In the genomic region with DNA sequence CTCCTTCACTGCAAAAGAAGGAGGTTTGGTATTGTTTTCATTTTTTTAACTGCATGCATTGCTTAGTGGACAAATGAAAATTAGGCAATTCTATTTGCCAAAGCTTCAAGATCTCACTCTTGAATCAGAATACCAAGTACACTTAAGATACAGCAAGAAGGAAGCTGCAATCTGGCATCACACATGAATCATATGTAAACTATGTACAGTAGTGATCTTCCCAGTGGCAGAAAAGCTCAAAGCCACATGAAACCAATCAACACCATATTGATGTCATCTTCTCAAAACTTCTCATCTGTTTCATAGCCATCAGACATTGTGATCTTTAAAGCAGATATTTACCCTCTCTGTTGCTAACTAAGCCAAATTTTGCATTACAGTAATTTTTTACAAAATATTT, we compare ENCODE assay signal across 15 cellular contexts.
DNase-seq lines count a peak whose midpoint lies in the region; ATAC-seq and TF ChIP-seq lines count a peak whose summit lies in the region.
"Had no signal": no experiment of that assay in that cellular context is flagged by ENCODE, and none has a peak within 500 bp of the region (broad histone marks: within the 10 kb centered on the region; RNA-seq: fewer than 3 reads in every experiment).

No MANE protein-coding gene starts in this region.

- no peaks in the 10 kb centered on the region for H3K27me3 Mint-ChIP-seq in stimulated activated naive CD8-positive, alpha-beta T cell treated with anti-CD3 and anti-CD28 coated beads, Interleukin-15, amount 100 ng/mL, for 72 hours
- H3K27me3 Mint-ChIP-seq: IgD-negative memory B cell, T-cell, type B pancreatic cell had no signal

- H3K4me1 ChIP-seq in adipocyte (ENCODE audit: control insufficient read depth, insufficient read depth, low read length) = peaks cover 80% of the 10 kb centered on the region
- H3K4me1 ChIP-seq: HAP-1, sigmoid colon had no signal

- no peak overlapping the region for H3K4me3 Mint-ChIP-seq in stimulated activated naive CD8-positive, alpha-beta T cell treated with anti-CD3 and anti-CD28 coated beads, Interleukin-15, amount 100 ng/mL, for 72 hours
- H3K4me3 Mint-ChIP-seq: IgD-negative memory B cell, T-cell, type B pancreatic cell had no signal

- peak; percentile 49 for ATAC-seq in stimulated activated naive CD8-positive, alpha-beta T cell treated with anti-CD3 and anti-CD28 coated beads, Interleukin-15, amount 100 ng/mL, for 72 hours
- ATAC-seq in stimulated activated naive CD8-positive, alpha-beta T cell treated with anti-CD3 and anti-CD28 coated beads, Interleukin-15, Interleukin-2, amounts not matched to agents 100 U/mL and 50 U/mL, for 24 hours = no peak
- ATAC-seq: T-cell had no signal

- no peak overlapping the region for H3K27ac Mint-ChIP-seq in stimulated activated naive CD8-positive, alpha-beta T cell treated with anti-CD3 and anti-CD28 coated beads, Interleukin-15, amount 100 ng/mL, for 72 hours
- H3K27ac Mint-ChIP-seq: IgD-negative memory B cell, T-cell, type B pancreatic cell had no signal

- no peak for DNase-seq in stimulated activated naive CD8-positive, alpha-beta T cell treated with anti-CD3 and anti-CD28 coated beads, Interleukin-15, amount 100 ng/mL, for 72 hours
- DNase-seq in stimulated activated naive CD8-positive, alpha-beta T cell treated with anti-CD3 and anti-CD28 coated beads, Interleukin-15, Interleukin-2, amounts not matched to agents 100 U/mL and 50 U/mL, for 24 hours = no peak
- DNase-seq in adipocyte (ENCODE audit: low read depth) (peak; percentile 80), fibroblast of the aortic adventitia (ENCODE audit: low read depth) (peak; percentile 84), stromal cell of bone marrow (ENCODE audit: low read depth) (peak; percentile 60), ecto neural progenitor cell (ENCODE audit: low spot score) (no peak)
- DNase-seq in stimulated activated naive CD4-positive, alpha-beta T cell (lab: John Stamatoyannopoulos, UW) = no peak
- DNase-seq in effector CD8-positive, alpha-beta T cell (lab: John Stamatoyannopoulos, UW) = no peak
- DNase-seq: NCI-H82, RPMI8226, sigmoid colon, T-cell had no signal

- H3K9me3 Mint-ChIP-seq in stimulated activated naive CD8-positive, alpha-beta T cell treated with anti-CD3 and anti-CD28 coated beads, Interleukin-15, amount 100 ng/mL, for 72 hours = peaks cover 7 to 11% of the 10 kb centered on the region in 2 donors

- H3K36me3 ChIP-seq in adipocyte (ENCODE audit: control insufficient read depth, insufficient read depth, low read length, severe bottlenecking) = no peaks in the 10 kb centered on the region
- H3K36me3 ChIP-seq: HAP-1, sigmoid colon had no signal

- H3K4me3 ChIP-seq in adipocyte (ENCODE audit: low read length) (no peak overlapping the region), fibroblast of the aortic adventitia (ENCODE audit: low read depth, low read length) (no peak overlapping the region)
- H3K4me3 ChIP-seq: HAP-1, sigmoid colon had no signal

- H3K9me3 ChIP-seq in adipocyte (ENCODE audit: control insufficient read depth, low read length) = no peaks in the 10 kb centered on the region
- H3K9me3 ChIP-seq: sigmoid colon had no signal

- H3K9ac ChIP-seq in adipocyte (ENCODE audit: low read length) = no peak overlapping the region

- no peaks in the 10 kb centered on the region for H3K4me1 Mint-ChIP-seq in stimulated activated naive CD8-positive, alpha-beta T cell treated with anti-CD3 and anti-CD28 coated beads, Interleukin-15, amount 100 ng/mL, for 72 hours
- H3K4me1 Mint-ChIP-seq: IgD-negative memory B cell, T-cell had no signal

- no peak for TF ChIP-seq CTCF in fibroblast of the aortic adventitia (IDR thresholded peaks at IDR 0.05; ENCODE audit: insufficient read depth, low read length)

- H3K27me3 ChIP-seq in adipocyte (replicated peaks; ENCODE audit: control insufficient read depth, insufficient read depth, low read length) = no peaks in the 10 kb centered on the region
- H3K27me3 ChIP-seq: sigmoid colon had no signal

Comparison
In these comparisons a context has a peak if more than half of its experiments do, and no peak if none do; other contexts are left out.
1. DNase-seq: peak in adipocyte (single experiment), fibroblast of the aortic adventitia (single experiment) and stromal cell of bone marrow (single experiment); none in stimulated activated naive CD8-positive, alpha-beta T cell treated with anti-CD3 and anti-CD28 coated beads, Interleukin-15, amount 100 ng/mL, for 72 hours (0 of 2), stimulated activated naive CD8-positive, alpha-beta T cell treated with anti-CD3 and anti-CD28 coated beads, Interleukin-15, Interleukin-2, amounts not matched to agents 100 U/mL and 50 U/mL, for 24 hours (single experiment), stimulated activated naive CD4-positive, alpha-beta T cell (0 of 6), effector CD8-positive, alpha-beta T cell (single experiment) and ecto neural progenitor cell (single experiment).